36 cellular contexts compared by ENCODE assay signal in genomic region chr2:720842-721241, GRCh38.
"Had no signal": no experiment of that assay in that cellular context is flagged by ENCODE, and none has a peak within 500 bp of the region (broad histone marks: within the 10 kb centered on the region; RNA-seq: fewer than 3 reads in every experiment).

No MANE protein-coding gene starts in this region.

- H3K27ac Mint-ChIP-seq: activated B cell treated with CpG ODN at 0.5 μM for 24 hours; activated CD4-positive, alpha-beta memory T cell treated with anti-CD3 and anti-CD28 coated beads for 36 hours; activated CD4-positive, alpha-beta T cell treated with anti-CD3 and anti-CD28 coated beads, Interleukin-2, amount 10 ng/mL, durations not matched to agents 24 days and 14 days; activated CD8-positive, alpha-beta T cell treated with anti-CD3 and anti-CD28 coated beads for 36 hours; activated naive CD4-positive, alpha-beta T cell treated with anti-CD3 and anti-CD28 coated beads for 36 hours; activated naive CD4-positive, alpha-beta T cell treated with anti-CD3 and anti-CD28 coated beads, Interleukin-2, amount 50 U/mL, for 72 hours; activated naive CD8-positive, alpha-beta T cell treated with anti-CD3 and anti-CD28 coated beads for 36 hours; activated T-cell treated with anti-CD3 and anti-CD28 coated beads, Interleukin-2, amount 50 U/mL, for 72 hours; activated T-helper 1 cell treated with anti-CD3 and anti-CD28 coated beads, Interleukin-12 subunit alpha, Interleukin-12 subunit beta, Interleukin-2, Interleukin-4 antibody, amounts not matched to agents 30 ng/mL and 10 ng/mL and 1 ng/mL, durations not matched to agents 14 hours and 24 hours and 36 hours; activated T-helper 17 cell treated with anti-CD3 and anti-CD28 coated beads, Interleukin-2, amount 50 U/mL, for 72 hours; T-helper 1 cell treated with Interleukin-12 subunit alpha and Interleukin-12 subunit beta and Interleukin-4 antibody, amounts not matched to agents 30 μg/mL and 1 μg/mL, for 36 hours; T-helper 2 cell treated with Interferon-gamma antibody and Interleukin-4, amounts not matched to agents 5 μg/mL and 100 μg/mL, for 36 hours had no signal

- H3K4me3 Mint-ChIP-seq: activated B cell treated with CpG ODN at 0.5 μM for 24 hours; activated CD4-positive, alpha-beta memory T cell treated with anti-CD3 and anti-CD28 coated beads for 36 hours; activated CD4-positive, alpha-beta T cell treated with anti-CD3 and anti-CD28 coated beads, Interleukin-2, amount 10 ng/mL, durations not matched to agents 24 days and 14 days; activated CD8-positive, alpha-beta T cell treated with anti-CD3 and anti-CD28 coated beads for 36 hours; activated naive CD4-positive, alpha-beta T cell treated with anti-CD3 and anti-CD28 coated beads for 36 hours; activated naive CD8-positive, alpha-beta T cell treated with anti-CD3 and anti-CD28 coated beads for 36 hours; activated T-cell treated with anti-CD3 and anti-CD28 coated beads, Interleukin-2, amount 50 U/mL, for 4 hours; activated T-cell treated with anti-CD3 and anti-CD28 coated beads, Interleukin-2, amount 50 U/mL, for 72 hours; activated T-helper 1 cell treated with anti-CD3 and anti-CD28 coated beads, Interleukin-12 subunit alpha, Interleukin-12 subunit beta, Interleukin-2, Interleukin-4 antibody, amounts not matched to agents 30 ng/mL and 10 ng/mL and 1 ng/mL, durations not matched to agents 14 hours and 24 hours and 36 hours; activated T-helper 17 cell treated with anti-CD3 and anti-CD28 coated beads, Interleukin-2, amount 50 U/mL, for 72 hours; T-helper 1 cell treated with Interleukin-12 subunit alpha and Interleukin-12 subunit beta and Interleukin-4 antibody, amounts not matched to agents 30 μg/mL and 1 μg/mL, for 36 hours; T-helper 2 cell treated with Interferon-gamma antibody and Interleukin-4, amounts not matched to agents 5 μg/mL and 100 μg/mL, for 36 hours had no signal

- H3K36me3 Mint-ChIP-seq: activated CD4-positive, alpha-beta memory T cell treated with anti-CD3 and anti-CD28 coated beads for 36 hours; activated naive CD4-positive, alpha-beta T cell treated with anti-CD3 and anti-CD28 coated beads, Interleukin-2, amount 50 U/mL, for 72 hours; activated naive CD8-positive, alpha-beta T cell treated with anti-CD3 and anti-CD28 coated beads for 36 hours had no signal

- H3K4me1 ChIP-seq: adrenal gland, body of pancreas, breast epithelium had no signal

- H3K36me3 ChIP-seq: adrenal gland, brain microvascular endothelial cell, breast epithelium had no signal

- H3K27ac ChIP-seq: adrenal gland, body of pancreas, brain microvascular endothelial cell, breast epithelium, VCaP had no signal

- H3K4me3 ChIP-seq: adrenal gland, body of pancreas, breast epithelium had no signal

- H3K9me3 Mint-ChIP-seq: activated B cell treated with CpG ODN at 0.5 μM for 24 hours; activated CD4-positive, alpha-beta memory T cell treated with anti-CD3 and anti-CD28 coated beads for 36 hours; activated CD4-positive, alpha-beta T cell treated with anti-CD3 and anti-CD28 coated beads, Interleukin-2, amount 10 ng/mL, durations not matched to agents 24 days and 14 days; activated CD8-positive, alpha-beta T cell treated with anti-CD3 and anti-CD28 coated beads for 36 hours; activated naive CD4-positive, alpha-beta T cell treated with anti-CD3 and anti-CD28 coated beads for 36 hours; activated naive CD4-positive, alpha-beta T cell treated with anti-CD3 and anti-CD28 coated beads, Interleukin-2, amount 50 U/mL, for 72 hours; activated naive CD8-positive, alpha-beta T cell treated with anti-CD3 and anti-CD28 coated beads for 36 hours; activated T-cell treated with anti-CD3 and anti-CD28 coated beads, Interleukin-2, amount 50 U/mL, for 4 hours; activated T-cell treated with anti-CD3 and anti-CD28 coated beads, Interleukin-2, amount 50 U/mL, for 72 hours; activated T-helper 1 cell treated with anti-CD3 and anti-CD28 coated beads, Interleukin-12 subunit alpha, Interleukin-12 subunit beta, Interleukin-2, Interleukin-4 antibody, amounts not matched to agents 30 ng/mL and 10 ng/mL and 1 ng/mL, durations not matched to agents 14 hours and 24 hours and 36 hours; activated T-helper 17 cell treated with anti-CD3 and anti-CD28 coated beads, Interleukin-2, amount 50 U/mL, for 72 hours; T-helper 1 cell treated with Interleukin-12 subunit alpha and Interleukin-12 subunit beta and Interleukin-4 antibody, amounts not matched to agents 30 μg/mL and 1 μg/mL, for 36 hours; T-helper 2 cell treated with Interferon-gamma antibody and Interleukin-4, amounts not matched to agents 5 μg/mL and 100 μg/mL, for 36 hours had no signal

- DNase-seq: activated B cell treated with CpG ODN at 0.5 μM for 24 hours; activated CD4-positive, alpha-beta memory T cell treated with anti-CD3 and anti-CD28 coated beads for 36 hours; activated CD4-positive, alpha-beta T cell treated with anti-CD3 and anti-CD28 coated beads for 4 hours; activated CD4-positive, alpha-beta T cell treated with anti-CD3 and anti-CD28 coated beads, Interleukin-2, amount 50 U/mL, for 1 hour; activated CD4-positive, alpha-beta T cell treated with anti-CD3 and anti-CD28 coated beads, Interleukin-2, amount 50 U/mL, for 4 hours; activated CD4-positive, CD25-positive, alpha-beta regulatory T cell treated with anti-CD3 and anti-CD28 coated beads, Interleukin-2, amount 50 U/mL, for 72 hours; activated CD8-positive, alpha-beta memory T cell treated with anti-CD3 and anti-CD28 coated beads, Interleukin-2, amount 50 U/mL, for 4 hours; activated CD8-positive, alpha-beta T cell treated with anti-CD3 and anti-CD28 coated beads for 36 hours; activated effector memory CD4-positive, alpha-beta T cell treated with anti-CD3 and anti-CD28 coated beads, Interleukin-2, amount 50 U/mL, for 16 hours; activated gamma-delta T cell treated with Interleukin-2 at 50 U/mL for 16 hours; activated naive CD4-positive, alpha-beta T cell; activated naive CD4-positive, alpha-beta T cell treated with anti-CD3 and anti-CD28 coated beads for 36 hours; activated naive CD4-positive, alpha-beta T cell treated with anti-CD3 and anti-CD28 coated beads, Interleukin-2, amount 50 U/mL, for 16 hours; activated naive CD8-positive, alpha-beta T cell treated with anti-CD3 and anti-CD28 coated beads for 36 hours; activated T-cell treated with anti-CD3 and anti-CD28 coated beads for 4 hours; activated T-cell treated with anti-CD3 and anti-CD28 coated beads, Interleukin-2, amount 50 U/mL, for 1 hour; activated T-cell treated with anti-CD3 and anti-CD28 coated beads, Interleukin-2, amount 50 U/mL, for 4 hours; activated T-cell treated with anti-CD3 and anti-CD28 coated beads, Interleukin-2, amount 50 U/mL, for 72 hours; adrenal gland; amniotic stem cell; aorta; body of pancreas; brain microvascular endothelial cell; central memory CD4-positive, alpha-beta T cell; T-helper 2 cell; T-helper 9 cell had no signal

- H3K27me3 ChIP-seq: body of pancreas, brain microvascular endothelial cell, breast epithelium had no signal

- FAIRE-seq: astrocyte, TTC549 had no signal

- ATAC-seq: activated CD8-positive, alpha-beta T cell treated with anti-CD3 and anti-CD28 coated beads for 36 hours; activated naive CD4-positive, alpha-beta T cell treated with anti-CD3 and anti-CD28 coated beads, Interleukin-2, amount 50 U/mL, for 72 hours; activated T-cell treated with anti-CD3 and anti-CD28 coated beads, Interleukin-2, amount 50 U/mL, for 4 hours; activated T-cell treated with anti-CD3 and anti-CD28 coated beads, Interleukin-2, amount 50 U/mL, for 72 hours; activated T-helper 17 cell treated with anti-CD3 and anti-CD28 coated beads, Interleukin-2, amount 50 U/mL, for 72 hours; body of pancreas had no signal

- H3K9me3 ChIP-seq: adrenal gland, body of pancreas, breast epithelium had no signal

- H3K4me1 Mint-ChIP-seq: activated B cell treated with CpG ODN at 0.5 μM for 24 hours; activated CD4-positive, alpha-beta T cell treated with anti-CD3 and anti-CD28 coated beads, Interleukin-2, amount 10 ng/mL, durations not matched to agents 24 days and 14 days; activated naive CD8-positive, alpha-beta T cell treated with anti-CD3 and anti-CD28 coated beads for 36 hours; activated T-helper 17 cell treated with anti-CD3 and anti-CD28 coated beads, Interleukin-2, amount 50 U/mL, for 72 hours had no signal
